Comparison of ENCODE assay signal across 15 cellular contexts in the genomic region with DNA sequence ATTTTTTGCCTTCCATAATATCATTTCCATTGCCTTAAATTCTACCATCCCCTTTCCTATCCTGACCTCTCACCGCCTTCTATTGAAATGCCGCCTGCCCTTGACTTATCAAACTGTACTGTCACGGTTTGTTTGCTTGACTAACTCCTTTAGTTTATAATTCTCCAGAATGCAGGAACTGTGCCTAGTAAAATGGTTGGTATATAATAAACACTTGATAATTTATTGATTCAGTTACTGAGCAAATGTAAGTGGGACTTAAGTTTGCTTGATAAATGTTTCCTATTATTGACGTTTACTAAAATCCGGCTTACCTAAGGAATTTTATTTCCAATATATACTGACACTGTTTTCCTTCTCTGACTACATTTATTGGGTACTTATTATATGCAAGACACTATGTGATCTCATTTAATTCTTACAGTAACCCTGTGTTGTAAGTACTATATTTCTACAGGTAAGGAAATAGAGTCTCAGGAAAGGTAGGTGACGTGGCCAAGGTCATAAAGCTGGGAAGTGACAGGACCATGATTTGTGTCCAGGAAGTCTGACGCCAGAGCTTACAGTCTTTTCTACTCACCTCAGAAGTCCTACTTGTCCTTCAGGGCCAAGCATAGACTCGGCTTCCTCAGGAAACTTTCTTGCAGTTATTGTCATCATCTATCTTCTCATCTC. TPM values are rescaled to one million over a fixed set of nuclear protein-coding genes. Genes with fewer than 3 reads are reported as not detected.
"Had no signal": no experiment of that assay in that cellular context is flagged by ENCODE, and none has a peak within 500 bp of the region (broad histone marks: within the 10 kb centered on the region; RNA-seq: fewer than 3 reads in every experiment).

No MANE protein-coding gene starts in this region.

- H3K27ac ChIP-seq: foreskin keratinocyte, psoas muscle, SJSA1, thyroid gland had no signal

- H3K36me3 ChIP-seq: SJSA1, thyroid gland had no signal

- H3K9me3 Mint-ChIP-seq: activated CD4-positive, alpha-beta memory T cell treated with anti-CD3 and anti-CD28 coated beads, Interleukin-2, amount 10 ng/mL, durations not matched to agents 7 days and 5 days; activated naive CD8-positive, alpha-beta T cell treated with anti-CD3 and anti-CD28 coated beads for 36 hours; mesothelial cell of epicardium; natural killer cell had no signal

- H3K4me3 Mint-ChIP-seq: activated CD4-positive, alpha-beta memory T cell treated with anti-CD3 and anti-CD28 coated beads, Interleukin-2, amount 10 ng/mL, durations not matched to agents 7 days and 5 days; activated naive CD8-positive, alpha-beta T cell treated with anti-CD3 and anti-CD28 coated beads for 36 hours; mesothelial cell of epicardium; natural killer cell had no signal

- H3K27me3 ChIP-seq: foreskin keratinocyte, SJSA1, thyroid gland had no signal

- H3K27me3 Mint-ChIP-seq: activated CD4-positive, alpha-beta memory T cell treated with anti-CD3 and anti-CD28 coated beads, Interleukin-2, amount 10 ng/mL, durations not matched to agents 7 days and 5 days; activated naive CD8-positive, alpha-beta T cell treated with anti-CD3 and anti-CD28 coated beads for 36 hours had no signal

- H3K4me3 ChIP-seq: psoas muscle, SJSA1, thyroid gland had no signal

- ATAC-seq: foreskin keratinocyte, natural killer cell, psoas muscle had no signal

- H3K36me3 Mint-ChIP-seq: activated naive CD8-positive, alpha-beta T cell treated with anti-CD3 and anti-CD28 coated beads for 36 hours; mesothelial cell of epicardium; natural killer cell had no signal

- H3K9me3 ChIP-seq: psoas muscle, SJSA1, thyroid gland had no signal

- DNase-seq: activated CD4-positive, alpha-beta memory T cell treated with anti-CD3 and anti-CD28 coated beads, Interleukin-2, amount 10 ng/mL, durations not matched to agents 7 days and 5 days; activated CD4-positive, alpha-beta T cell treated with anti-CD3 and anti-CD28 coated beads for 1 hour; activated gamma-delta T cell; activated naive CD8-positive, alpha-beta T cell treated with anti-CD3 and anti-CD28 coated beads for 36 hours; activated T-cell treated with anti-CD3 and anti-CD28 coated beads, Interleukin-2, amount 50 U/mL, for 48 hours; foreskin keratinocyte; natural killer cell; nucleus accumbens; psoas muscle; stimulated activated CD4-positive, alpha-beta T cell treated with anti-CD3 and anti-CD28 coated beads, Interleukin-4, amount 100 ng/mL, for 1 hour; SW 1271; thyroid gland had no signal

- H3K27ac Mint-ChIP-seq: activated CD4-positive, alpha-beta memory T cell treated with anti-CD3 and anti-CD28 coated beads, Interleukin-2, amount 10 ng/mL, durations not matched to agents 7 days and 5 days; activated naive CD8-positive, alpha-beta T cell treated with anti-CD3 and anti-CD28 coated beads for 36 hours; mesothelial cell of epicardium; natural killer cell had no signal

- H3K4me1 Mint-ChIP-seq: activated CD4-positive, alpha-beta memory T cell treated with anti-CD3 and anti-CD28 coated beads, Interleukin-2, amount 10 ng/mL, durations not matched to agents 7 days and 5 days; activated naive CD8-positive, alpha-beta T cell treated with anti-CD3 and anti-CD28 coated beads for 36 hours; natural killer cell had no signal

- H3K4me1 ChIP-seq: foreskin keratinocyte, psoas muscle, SJSA1 had no signal

RNA-seq across cellular contexts. Expression of a gene that starts 35.7 kb away (rescaled TPM):
- total RNA-seq: activated CD4-positive, alpha-beta memory T cell treated with anti-CD3 and anti-CD28 coated beads, Interleukin-2, amount 10 ng/mL, durations not matched to agents 7 days and 5 days; activated naive CD8-positive, alpha-beta T cell treated with anti-CD3 and anti-CD28 coated beads for 36 hours; bronchial epithelial cell; foreskin keratinocyte; natural killer cell; SJSA1 had no signal
- polyA plus RNA-seq: foreskin keratinocyte had no signal
